Comparison of ENCODE assay signal across 16 cellular contexts in the genomic region with DNA sequence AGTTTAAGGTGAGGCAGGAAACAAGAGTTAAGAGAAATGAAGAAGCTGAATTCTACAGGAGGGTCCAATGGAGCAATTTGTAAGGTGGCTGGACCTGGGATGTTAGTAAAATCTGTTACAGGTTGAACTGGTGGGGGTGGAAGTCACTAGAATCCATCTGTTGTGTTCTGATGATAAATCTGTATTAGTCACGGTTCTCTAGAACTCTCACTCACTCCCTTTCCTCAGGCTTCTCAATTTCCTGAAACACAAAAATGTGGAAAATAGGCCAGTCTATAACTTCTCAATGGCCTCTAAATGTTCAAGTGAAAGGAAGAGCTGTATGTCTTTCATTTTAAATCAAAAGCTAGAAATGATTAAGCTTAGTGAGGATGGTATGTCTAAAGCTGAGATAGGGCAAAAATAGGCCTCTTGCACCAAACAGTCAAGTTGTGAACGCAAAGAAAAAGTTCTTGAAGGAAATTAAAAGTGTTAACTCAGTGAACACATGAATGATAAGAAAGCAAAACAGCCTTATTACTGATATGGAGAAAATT.
"Had no signal": no experiment of that assay in that cellular context is flagged by ENCODE, and none has a peak within 500 bp of the region (broad histone marks: within the 10 kb centered on the region; RNA-seq: fewer than 3 reads in every experiment).

No MANE protein-coding gene starts in this region.

- H3K27me3 Mint-ChIP-seq: activated naive CD8-positive, alpha-beta T cell treated with anti-CD3 and anti-CD28 coated beads, Interleukin-2, amount 50 U/mL, for 24 hours; stimulated activated naive CD8-positive, alpha-beta T cell treated with anti-CD3 and anti-CD28 coated beads, Interleukin-15, amount 100 ng/mL, for 72 hours; T-helper 17 cell had no signal

- H3K4me1 ChIP-seq: ascending aorta, esophagus muscularis mucosa, testis had no signal

- ATAC-seq: activated naive CD8-positive, alpha-beta T cell treated with anti-CD3 and anti-CD28 coated beads, Interleukin-2, amount 50 U/mL, for 24 hours; sciatic nerve; stimulated activated naive CD8-positive, alpha-beta T cell treated with anti-CD3 and anti-CD28 coated beads, Interleukin-15, amount 100 ng/mL, for 72 hours; T-helper 17 cell; WTC11 had no signal

- H3K27ac ChIP-seq: ascending aorta, cardiac muscle cell, esophagus muscularis mucosa, testis had no signal

- H3K36me3 ChIP-seq: ascending aorta, cardiac muscle cell, esophagus muscularis mucosa had no signal

- H3K9me3 Mint-ChIP-seq: activated naive CD8-positive, alpha-beta T cell treated with anti-CD3 and anti-CD28 coated beads, Interleukin-2, amount 50 U/mL, for 24 hours had no signal

- FAIRE-seq: endometrium, islet of Langerhans had no signal

- H3K27me3 ChIP-seq: ascending aorta, cardiac muscle cell, esophagus muscularis mucosa, testis had no signal

- H3K36me3 Mint-ChIP-seq: WTC11 had no signal

- H3K9me3 ChIP-seq: ascending aorta, esophagus muscularis mucosa, testis had no signal

- DNase-seq: activated CD4-positive, alpha-beta T cell treated with anti-CD3 and anti-CD28 coated beads, Interleukin-2, amount 50 U/mL, for 1 hour; activated gamma-delta T cell; activated naive CD8-positive, alpha-beta T cell treated with anti-CD3 and anti-CD28 coated beads, Interleukin-2, amount 50 U/mL, for 24 hours; head of caudate nucleus; mammary epithelial cell; stimulated activated naive CD8-positive, alpha-beta T cell treated with anti-CD3 and anti-CD28 coated beads, Interleukin-15, amount 100 ng/mL, for 72 hours; T-helper 17 cell; testis had no signal

- H3K27ac Mint-ChIP-seq: activated naive CD8-positive, alpha-beta T cell treated with anti-CD3 and anti-CD28 coated beads, Interleukin-2, amount 50 U/mL, for 24 hours; stimulated activated naive CD8-positive, alpha-beta T cell treated with anti-CD3 and anti-CD28 coated beads, Interleukin-15, amount 100 ng/mL, for 72 hours; T-helper 17 cell; WTC11 had no signal

- H3K4me1 Mint-ChIP-seq: T-helper 17 cell, WTC11 had no signal

- H3K4me3 Mint-ChIP-seq: activated naive CD8-positive, alpha-beta T cell treated with anti-CD3 and anti-CD28 coated beads, Interleukin-2, amount 50 U/mL, for 24 hours; neural crest cell; stimulated activated naive CD8-positive, alpha-beta T cell treated with anti-CD3 and anti-CD28 coated beads, Interleukin-15, amount 100 ng/mL, for 72 hours; T-helper 17 cell; WTC11 had no signal

- H3K4me3 ChIP-seq: ascending aorta, cardiac muscle cell, esophagus muscularis mucosa, testis had no signal
